In genomic region chr2:39338502-39338901, GRCh38 we compare ENCODE assay signal across 21 cellular contexts.
"Had no signal": no experiment of that assay in that cellular context is flagged by ENCODE, and none has a peak within 500 bp of the region (broad histone marks: within the 10 kb centered on the region; RNA-seq: fewer than 3 reads in every experiment).

No MANE protein-coding gene starts in this region.

- H3K27ac ChIP-seq: body of pancreas, cardiac muscle cell, epithelial cell of prostate, heart left ventricle, sigmoid colon, transverse colon had no signal

- H3K4me3 ChIP-seq: body of pancreas, cardiac muscle cell, heart left ventricle, mucosa of descending colon, sigmoid colon, transverse colon had no signal

- H3K27me3 ChIP-seq: body of pancreas, cardiac muscle cell, heart left ventricle, sigmoid colon, transverse colon had no signal

- H3K4me1 ChIP-seq: body of pancreas had no signal

- H3K9me3 ChIP-seq: body of pancreas, heart left ventricle, mucosa of descending colon, sigmoid colon, transverse colon had no signal

- H3K27me3 Mint-ChIP-seq: activated CD4-positive, alpha-beta T cell treated with anti-CD3 and anti-CD28 coated beads, Interleukin-2, amount 10 ng/mL, durations not matched to agents 7 days and 5 days; activated CD8-positive, alpha-beta memory T cell treated with anti-CD3 and anti-CD28 coated beads, Interleukin-2, amount 10 ng/mL, durations not matched to agents 7 days and 5 days; activated CD8-positive, alpha-beta T cell treated with anti-CD3 and anti-CD28 coated beads for 36 hours; activated naive CD4-positive, alpha-beta T cell treated with anti-CD3 and anti-CD28 coated beads, Interleukin-2, amount 10 ng/mL, durations not matched to agents 7 days and 5 days; stimulated activated naive B cell treated with anti-CD40 and anti-IgM and Interleukin-4, amounts not matched to agents 10 μg/mL and 1 μg/mL and 100 μg/mL, for 72 hours had no signal

- H3K36me3 Mint-ChIP-seq: activated naive CD4-positive, alpha-beta T cell treated with anti-CD3 and anti-CD28 coated beads, Interleukin-2, amount 10 ng/mL, durations not matched to agents 7 days and 5 days had no signal

- H3K4me3 Mint-ChIP-seq: activated CD4-positive, alpha-beta T cell treated with anti-CD3 and anti-CD28 coated beads, Interleukin-2, amount 10 ng/mL, durations not matched to agents 7 days and 5 days; activated CD8-positive, alpha-beta memory T cell treated with anti-CD3 and anti-CD28 coated beads, Interleukin-2, amount 10 ng/mL, durations not matched to agents 7 days and 5 days; activated CD8-positive, alpha-beta T cell treated with anti-CD3 and anti-CD28 coated beads for 36 hours; activated naive CD4-positive, alpha-beta T cell treated with anti-CD3 and anti-CD28 coated beads, Interleukin-2, amount 10 ng/mL, durations not matched to agents 7 days and 5 days; stimulated activated naive B cell treated with anti-CD40 and anti-IgM and Interleukin-4, amounts not matched to agents 10 μg/mL and 1 μg/mL and 100 μg/mL, for 72 hours had no signal

- DNase-seq: activated CD4-positive, alpha-beta T cell treated with anti-CD3 and anti-CD28 coated beads, Interleukin-2, amount 10 ng/mL, durations not matched to agents 7 days and 5 days; activated CD8-positive, alpha-beta memory T cell treated with anti-CD3 and anti-CD28 coated beads, Interleukin-2, amount 10 ng/mL, durations not matched to agents 7 days and 5 days; activated CD8-positive, alpha-beta T cell treated with anti-CD3 and anti-CD28 coated beads for 36 hours; activated effector memory CD4-positive, alpha-beta T cell treated with anti-CD3 and anti-CD28 coated beads, Interleukin-2, amount 50 U/mL, for 16 hours; activated naive CD4-positive, alpha-beta T cell treated with anti-CD3 and anti-CD28 coated beads, Interleukin-2, amount 10 ng/mL, durations not matched to agents 7 days and 5 days; activated T-cell treated with anti-CD3 and anti-CD28 coated beads for 4 hours; amygdala; body of pancreas; heart left ventricle; islet precursor cell; left cardiac atrium; mesenchymal stem cell; mucosa of descending colon; retina; sigmoid colon; stimulated activated CD4-positive, alpha-beta T cell treated with anti-CD3 and anti-CD28 coated beads, Interleukin-2, amount 100 ng/mL, for 48 hours; stimulated activated CD8-positive, alpha-beta memory T cell treated with anti-CD3 and anti-CD28 coated beads, Interleukin-4, amount 100 ng/mL, for 48 hours; stimulated activated naive B cell treated with anti-CD40 and anti-IgM and Interleukin-4, amounts not matched to agents 10 μg/mL and 1 μg/mL and 100 μg/mL, for 72 hours; transverse colon had no signal

- H3K27ac Mint-ChIP-seq: activated CD4-positive, alpha-beta T cell treated with anti-CD3 and anti-CD28 coated beads, Interleukin-2, amount 10 ng/mL, durations not matched to agents 7 days and 5 days; activated CD8-positive, alpha-beta memory T cell treated with anti-CD3 and anti-CD28 coated beads, Interleukin-2, amount 10 ng/mL, durations not matched to agents 7 days and 5 days; activated CD8-positive, alpha-beta T cell treated with anti-CD3 and anti-CD28 coated beads for 36 hours; activated naive CD4-positive, alpha-beta T cell treated with anti-CD3 and anti-CD28 coated beads, Interleukin-2, amount 10 ng/mL, durations not matched to agents 7 days and 5 days; stimulated activated naive B cell treated with anti-CD40 and anti-IgM and Interleukin-4, amounts not matched to agents 10 μg/mL and 1 μg/mL and 100 μg/mL, for 72 hours had no signal

- H3K4me1 Mint-ChIP-seq: activated CD4-positive, alpha-beta T cell treated with anti-CD3 and anti-CD28 coated beads, Interleukin-2, amount 10 ng/mL, durations not matched to agents 7 days and 5 days; activated CD8-positive, alpha-beta memory T cell treated with anti-CD3 and anti-CD28 coated beads, Interleukin-2, amount 10 ng/mL, durations not matched to agents 7 days and 5 days; activated naive CD4-positive, alpha-beta T cell treated with anti-CD3 and anti-CD28 coated beads, Interleukin-2, amount 10 ng/mL, durations not matched to agents 7 days and 5 days had no signal

- H3K9me3 Mint-ChIP-seq: activated CD4-positive, alpha-beta T cell treated with anti-CD3 and anti-CD28 coated beads, Interleukin-2, amount 10 ng/mL, durations not matched to agents 7 days and 5 days; activated CD8-positive, alpha-beta T cell treated with anti-CD3 and anti-CD28 coated beads for 36 hours; activated naive CD4-positive, alpha-beta T cell treated with anti-CD3 and anti-CD28 coated beads, Interleukin-2, amount 10 ng/mL, durations not matched to agents 7 days and 5 days had no signal

- H3K36me3 ChIP-seq: cardiac muscle cell, sigmoid colon, transverse colon had no signal
